In the genomic region with DNA sequence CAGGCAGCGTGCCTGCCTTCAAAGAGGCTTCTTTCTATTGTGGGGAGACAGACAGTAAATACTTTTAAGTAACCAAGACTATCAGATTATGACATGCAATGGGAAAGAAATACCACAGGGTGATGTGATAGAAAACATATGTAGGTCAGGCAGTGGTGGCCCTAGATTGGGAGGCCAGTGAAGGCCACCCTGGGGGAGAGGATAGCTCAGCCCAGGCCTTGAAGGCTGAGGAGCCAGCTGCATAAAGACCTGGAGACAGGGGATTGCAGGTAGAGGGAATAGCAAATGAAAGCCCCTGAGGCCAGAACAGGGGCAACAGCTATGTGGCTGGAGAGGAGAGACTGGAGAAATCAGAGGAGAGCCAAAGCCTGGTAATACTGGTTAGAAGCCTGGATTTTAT, we compare ENCODE assay signal across 19 cellular contexts. TPM values are rescaled to one million over a fixed set of nuclear protein-coding genes. Genes with fewer than 3 reads are reported as not detected.
DNase-seq lines count a peak whose midpoint lies in the region; ATAC-seq and TF ChIP-seq lines count a peak whose summit lies in the region.
"Had no signal": no experiment of that assay in that cellular context is flagged by ENCODE, and none has a peak within 500 bp of the region (broad histone marks: within the 10 kb centered on the region; RNA-seq: fewer than 3 reads in every experiment).

No MANE protein-coding gene starts in this region.

- peaks cover 57 to 64% of the 10 kb centered on the region in 2 experiments for H3K4me1 Mint-ChIP-seq in H9

- H2BK15ac ChIP-seq in H9 (ENCODE audit: low read depth, low read length) (no peak overlapping the region), mesendoderm (replicated peaks; ENCODE audit: low read depth) (no peak overlapping the region)

- H4K8ac ChIP-seq in H9 (replicated peaks; ENCODE audit: insufficient read length, low read depth, low read length), result no peak overlapping the region
- H4K8ac ChIP-seq in mesendoderm (ENCODE audit: low read depth, low read length), result no peak overlapping the region

- WGBS in H9 (ENCODE audit: extremely low coverage, insufficient read length, low lambda C conversion rate), result no CpG with 5 or more reads among the region's 1 CpG
- 85 to 94% methylated on average over 1 of the region's 1 CpG for WGBS in body of pancreas, 2 donors
- whole genome bisulfite sequencing in mesendoderm (ENCODE audit: extremely low coverage, insufficient coverage, low lambda C conversion rate), result no CpG with 5 or more reads among the region's 1 CpG

- H3K14ac ChIP-seq in H9 (ENCODE audit: insufficient read depth, low read length), result no peak overlapping the region

- H3K79me1 ChIP-seq in H9 (ENCODE audit: insufficient read depth, low read depth, low read length, poor library complexity, severe bottlenecking) (no peaks in the 10 kb centered on the region), mesendoderm (ENCODE audit: low read length) (peaks cover 6% of the 10 kb centered on the region)

- H2BK20ac ChIP-seq in H9 (ENCODE audit: low read depth, low read length, poor library complexity, severe bottlenecking), result no peak overlapping the region

- H4K20me1 ChIP-seq in H9 (ENCODE audit: control insufficient read depth, insufficient read depth, insufficient read length), result no peaks in the 10 kb centered on the region

- H3K36me3 Mint-ChIP-seq in H9 (ENCODE audit: insufficient read depth in 1 of 3, low read depth in 3 of 3), result peaks cover 6 to 15% (median 12%) of the 10 kb centered on the region in 3 experiments
- H3K36me3 Mint-ChIP-seq: T-cell had no signal

- H4K91ac ChIP-seq in H9 (ENCODE audit: insufficient read length, low read depth, low read length), result no peak overlapping the region

- H3K4me2 ChIP-seq in H9 (ENCODE audit: insufficient read depth, insufficient read length, low read length), result peak overlapping the region; percentile 5
- no peak overlapping the region for H3K4me2 ChIP-seq in mesendoderm (ENCODE audit: low read length)

- H3K9me3 ChIP-seq in H9 (ENCODE audit: control insufficient read depth, low read depth, low read length) (no peaks in the 10 kb centered on the region), body of pancreas (no peaks in the 10 kb centered on the region), tibial artery (no peaks in the 10 kb centered on the region)
- H3K9me3 ChIP-seq: left lung had no signal

- DNase-seq in H9 (no peak), body of pancreas (no peak), mesendoderm (peak; percentile 50), tibial artery (no peak), NCI-H2171 (lab: John Stamatoyannopoulos, UW) (no peak), midbrain (lab: John Stamatoyannopoulos, UW) (no peak)
- DNase-seq: activated CD8-positive, alpha-beta memory T cell treated with anti-CD3 and anti-CD28 coated beads for 24 hours; activated effector memory CD4-positive, alpha-beta T cell treated with anti-CD3 and anti-CD28 coated beads, Interleukin-2, amount 50 U/mL, for 16 hours; DND-41; left lung; naive thymus-derived CD4-positive, alpha-beta T cell; NCI-H1694 treated with DMSO at 0.1 percent for 48 hours; NCI-H748 treated with DMSO at 0.1 percent for 48 hours; right cardiac atrium; T-cell had no signal

- no peak overlapping the region for H2AK5ac ChIP-seq in H9 (ENCODE audit: insufficient read length, low read length)
- H2AK5ac ChIP-seq in mesendoderm (ENCODE audit: low read length), result no peak overlapping the region

- no peak overlapping the region for H3K56ac ChIP-seq in H9 (ENCODE audit: insufficient read length, low read depth, low read length)
- peak overlapping the region; percentile 51 for H3K56ac ChIP-seq in mesendoderm (ENCODE audit: low read length)

- H2BK5ac ChIP-seq in H9 (ENCODE audit: insufficient read length, low read length) (no peak overlapping the region), mesendoderm (ENCODE audit: low read length) (no peak overlapping the region)

- peak overlapping the region; percentile 2 to 98 for H3K4me3 Mint-ChIP-seq in H9

- no peaks in the 10 kb centered on the region for H3K9me3 Mint-ChIP-seq in H9
- H3K9me3 Mint-ChIP-seq: T-cell had no signal

- H3K36me3 ChIP-seq in body of pancreas (replicated peaks in 1 of 2; ENCODE audit: insufficient read depth in 1 of 2, low read depth in 2 of 2), result no peaks in the 10 kb centered on the region
- no peaks in the 10 kb centered on the region for H3K36me3 ChIP-seq in mesendoderm (ENCODE audit: control insufficient read depth, insufficient read depth, low read length)
- no peaks in the 10 kb centered on the region for H3K36me3 ChIP-seq in tibial artery
- H3K36me3 ChIP-seq: BLaER1 treated with 17β-estradiol and CSF1 and Interleukin-3, amounts not matched to agents 10 nM and 100 nM; left lung had no signal

- H3K27me3 Mint-ChIP-seq in H9 (ENCODE audit: low read depth), result peaks cover 3% of the 10 kb centered on the region

- H3K27ac Mint-ChIP-seq in H9, result peak overlapping the region; percentile 32 to 100 (median 98)
- H3K27ac Mint-ChIP-seq: naive thymus-derived CD4-positive, alpha-beta T cell had no signal

- H3K9ac ChIP-seq in H9 (ENCODE audit: extremely low read depth, insufficient read length, low read length) (no peak overlapping the region), mesendoderm (ENCODE audit: low read length) (no peak overlapping the region)
- H3K9ac ChIP-seq: BLaER1 treated with 17β-estradiol and CSF1 and Interleukin-3, amounts not matched to agents 10 nM and 100 nM had no signal

- peaks cover 18% of the 10 kb centered on the region for H3K23me2 ChIP-seq in H9 (ENCODE audit: insufficient read length, low read depth, low read length, poor library complexity, severe bottlenecking)

- peaks cover 18% of the 10 kb centered on the region; the same call in 1 of the 2 replicates for H3K4me1 ChIP-seq in H9 (ENCODE audit: insufficient read depth, low read length)
- peaks cover 73% of the 10 kb centered on the region for H3K4me1 ChIP-seq in body of pancreas
- H3K4me1 ChIP-seq in mesendoderm (ENCODE audit: control insufficient read depth, low read depth, low read length), result peaks cover 16% of the 10 kb centered on the region
- peaks cover 5 to 77% (median 67%) of the 10 kb centered on the region in 4 donors for H3K4me1 ChIP-seq in tibial artery

- TF ChIP-seq POLR2A in body of pancreas (IDR thresholded peaks at IDR 0.05), result no peak

- H3K27me3 ChIP-seq in H9 (ENCODE audit: insufficient read depth, low read length) (no peaks in the 10 kb centered on the region), body of pancreas (no peaks in the 10 kb centered on the region), mesendoderm (ENCODE audit: insufficient read depth, low read length, poor library complexity) (no peaks in the 10 kb centered on the region), tibial artery (no peaks in the 10 kb centered on the region)
- H3K27me3 ChIP-seq: dorsolateral prefrontal cortex had no signal

- intact Hi-C loops in body of pancreas (cut with DNase I) (no loop called here), tibial artery (cut with DNase I; ENCODE audit: low total_unique reads) (loop anchor here (5.0 kb wide), 1 partner anchor 210 kb away; no protein-coding TSS in a partner anchor)

- H3T11ph ChIP-seq in H9 (ENCODE audit: low read length), result no peak overlapping the region

- H3K18ac ChIP-seq in H9 (ENCODE audit: insufficient read length, low read depth, low read length) (no peak overlapping the region), mesendoderm (ENCODE audit: low read length) (no peak overlapping the region)

- no peak overlapping the region for H2BK12ac ChIP-seq in H9 (ENCODE audit: insufficient read length, low read depth, low read length)

- H3K79me2 ChIP-seq in H9 (ENCODE audit: insufficient read depth, low read length) (peaks cover 43% of the 10 kb centered on the region; the same call in 1 of the 2 replicates), mesendoderm (ENCODE audit: control insufficient read depth, insufficient read depth, low read length) (peaks cover 57% of the 10 kb centered on the region)

- TF ChIP-seq CTCF in H9 (conservative IDR thresholded peaks at IDR 0.05), result no peak
- TF ChIP-seq CTCF in body of pancreas (IDR thresholded peaks at IDR 0.05), result no peak
- TF ChIP-seq CTCF in tibial artery (IDR thresholded peaks at IDR 0.05), result no peak

- H2BK120ac ChIP-seq in H9 (ENCODE audit: low read depth, low read length, poor library complexity, severe bottlenecking) (no peak overlapping the region), mesendoderm (ENCODE audit: low read depth, low read length) (no peak overlapping the region)

- H3K4ac ChIP-seq in H9 (ENCODE audit: low read depth, low read length), result no peak overlapping the region
- H3K4ac ChIP-seq in mesendoderm (ENCODE audit: low read depth, low read length), result no peak overlapping the region

- H2AFZ ChIP-seq in H9 (ENCODE audit: low read length), result no peak overlapping the region

- H3K4me3 ChIP-seq in body of pancreas (no peak overlapping the region), mesendoderm (ENCODE audit: low read length) (no peak overlapping the region), tibial artery (peak overlapping the region; percentile 1 to 77)
- H3K4me3 ChIP-seq: BLaER1 treated with 17β-estradiol and CSF1 and Interleukin-3, amounts not matched to agents 10 nM and 100 nM had no signal

- no peak for ATAC-seq in body of pancreas
- no peak for ATAC-seq in GM18519 (IDR thresholded peaks at IDR 0.05; ENCODE audit: low FRiP score, unreplicated experiment)
- ATAC-seq in HG02678 (IDR thresholded peaks at IDR 0.05; ENCODE audit: unreplicated experiment), result no peak
- ATAC-seq: left lung; naive thymus-derived CD4-positive, alpha-beta T cell; right cardiac atrium; T-cell had no signal

- H3K27ac ChIP-seq in H9 (ENCODE audit: insufficient read length, low read depth, low read length) (no peak overlapping the region), body of pancreas (peak overlapping the region in 3 of 4 donors; percentile 42 to 90 (median 85)), mesendoderm (ENCODE audit: low read depth, low read length) (no peak overlapping the region), tibial artery (peak overlapping the region; percentile 89 to 90)
- H3K27ac ChIP-seq: BLaER1 treated with 17β-estradiol and CSF1 and Interleukin-3, amounts not matched to agents 10 nM and 100 nM had no signal

- no peak overlapping the region for H4K5ac ChIP-seq in H9 (ENCODE audit: insufficient read length, low read depth, low read length)
- H4K5ac ChIP-seq in mesendoderm (ENCODE audit: low read length), result no peak overlapping the region

- H3K23ac ChIP-seq in H9 (ENCODE audit: insufficient read length, low read depth, low read length), result no peak overlapping the region
- no peak overlapping the region for H3K23ac ChIP-seq in mesendoderm (ENCODE audit: low read length)

RNA-seq across cellular contexts. Expression of gene SOX13, which starts 4.0 kb away (rescaled TPM):
- total RNA-seq in H9 (2021) (120 TPM in 2 replicates), body of pancreas (10 to 100 TPM; 29.6 to 37.2 TPM)
- 31.8 TPM for polyA plus RNA-seq in mesendoderm (2013, experiment 1 of 2)
- polyA plus RNA-seq in mesendoderm (2013, experiment 2 of 2), result 31.5 TPM
- polyA plus RNA-seq: naive thymus-derived CD4-positive, alpha-beta T cell had no signal

Comparison
In these comparisons a context has a peak if more than half of its experiments do, and no peak if none do; other contexts are left out.
1. H3K27ac ChIP-seq: peak in body of pancreas (3 of 4) and tibial artery (2 of 2); none in H9 (single experiment) and mesendoderm (single experiment).
2. H3K4me3 ChIP-seq: peak in tibial artery (2 of 2); none in body of pancreas (0 of 2) and mesendoderm (single experiment).